ENCODE assay signal across 18 cellular contexts in the genomic region with DNA sequence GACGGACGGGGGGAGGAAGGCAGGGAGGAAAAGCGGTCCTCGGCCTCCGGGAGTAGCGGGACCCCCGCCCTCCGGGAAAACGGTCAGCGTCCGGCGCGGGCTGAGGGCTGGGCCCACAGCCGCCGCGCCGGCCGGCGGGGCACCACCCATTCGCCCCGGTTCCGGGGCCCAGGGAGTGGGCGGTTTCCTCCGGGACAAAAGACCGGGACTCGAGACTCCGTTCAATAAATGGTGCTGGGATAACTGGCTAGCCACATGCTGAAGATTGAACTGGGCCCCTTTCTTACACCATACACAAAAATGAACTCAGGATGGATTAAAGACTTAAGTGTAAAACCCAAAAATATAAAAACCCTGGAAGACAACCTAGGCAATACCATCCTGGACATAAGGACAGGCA. TPM values are rescaled to one million over a fixed set of nuclear protein-coding genes. Genes with fewer than 3 reads are reported as not detected.
"Had no signal": no experiment of that assay in that cellular context is flagged by ENCODE, and none has a peak within 500 bp of the region (broad histone marks: within the 10 kb centered on the region; RNA-seq: fewer than 3 reads in every experiment).

No MANE protein-coding gene starts in this region.

RNA-seq across cellular contexts. Expression of a gene that starts 28.8 kb away (rescaled TPM):
- total RNA-seq: activated naive CD4-positive, alpha-beta T cell treated with anti-CD3 and anti-CD28 coated beads, Interleukin-2, amount 50 U/mL, for 72 hours; activated naive CD8-positive, alpha-beta T cell treated with anti-CD3 and anti-CD28 coated beads for 36 hours; activated naive CD8-positive, alpha-beta T cell treated with anti-CD3 and anti-CD28 coated beads, Interleukin-2, amount 10 ng/mL, durations not matched to agents 7 days and 5 days; activated T-cell treated with anti-CD3 and anti-CD28 coated beads, Interleukin-2, amount 50 U/mL, for 72 hours; activated T-helper 1 cell treated with anti-CD3 and anti-CD28 coated beads, Interleukin-12 subunit alpha, Interleukin-12 subunit beta, Interleukin-2, Interleukin-4 antibody, amounts not matched to agents 30 ng/mL and 10 ng/mL and 1 ng/mL, durations not matched to agents 14 hours and 24 hours and 36 hours; activated T-helper 17 cell treated with anti-CD3 and anti-CD28 coated beads, Interleukin-2, amount 50 U/mL, for 72 hours; activated T-helper 2 cell treated with anti-CD3 and anti-CD28 coated beads, Interferon-gamma antibody, Interleukin-2, Interleukin-4, amounts not matched to agents 10 μg/mL and 5 μg/mL and 100 μg/mL, durations not matched to agents 14 hours and 24 hours and 36 hours; adrenal gland; aorta; ascending aorta; astrocyte; body of pancreas; breast epithelium; bronchial epithelial cell; cardiac muscle cell; cerebellum; chondrocyte had no signal
- polyA plus RNA-seq: adipose tissue, adrenal gland, aorta, cardiac muscle cell had no signal
